ENCODE assay signal across 31 cellular contexts in genomic region chr7:108627476-108628051, GRCh38.
"Had no signal": no experiment of that assay in that cellular context is flagged by ENCODE, and none has a peak within 500 bp of the region (broad histone marks: within the 10 kb centered on the region; RNA-seq: fewer than 3 reads in every experiment).

No MANE protein-coding gene starts in this region.

- H3K27ac ChIP-seq: adrenal gland, body of pancreas, esophagus muscularis mucosa, foreskin keratinocyte, gastrocnemius medialis, heart right ventricle had no signal

- H3K36me3 ChIP-seq: adrenal gland, esophagus muscularis mucosa, gastrocnemius medialis, heart right ventricle had no signal

- H3K9me3 ChIP-seq: adrenal gland, body of pancreas, esophagus muscularis mucosa, gastrocnemius medialis, heart right ventricle, SK-N-SH had no signal

- H3K4me3 ChIP-seq: adrenal gland, body of pancreas, esophagus muscularis mucosa, gastrocnemius medialis, heart right ventricle had no signal

- H3K36me3 Mint-ChIP-seq: activated CD8-positive, alpha-beta memory T cell treated with anti-CD3 and anti-CD28 coated beads, Interleukin-2, amount 10 ng/mL, durations not matched to agents 7 days and 5 days; activated naive CD4-positive, alpha-beta T cell treated with anti-CD3 and anti-CD28 coated beads, Interleukin-2, amount 50 U/mL, for 24 hours; activated naive CD8-positive, alpha-beta T cell treated with anti-CD3 and anti-CD28 coated beads for 36 hours; T-cell had no signal

- H3K27me3 ChIP-seq: adrenal gland, body of pancreas, esophagus muscularis mucosa, foreskin keratinocyte, gastrocnemius medialis had no signal

- H3K4me1 ChIP-seq: adrenal gland, body of pancreas, foreskin keratinocyte, gastrocnemius medialis had no signal

- DNase-seq: activated CD4-positive, alpha-beta T cell treated with anti-CD3 and anti-CD28 coated beads, Interleukin-2, amount 10 ng/mL, durations not matched to agents 24 days and 14 days; activated CD4-positive, alpha-beta T cell treated with anti-CD3 and anti-CD28 coated beads, Interleukin-2, amount 50 U/mL, for 4 hours; activated CD4-positive, CD25-positive, alpha-beta regulatory T cell; activated CD4-positive, CD25-positive, alpha-beta regulatory T cell treated with anti-CD3 and anti-CD28 coated beads, Interleukin-2, amount 50 U/mL, for 72 hours; activated CD8-positive, alpha-beta memory T cell treated with anti-CD3 and anti-CD28 coated beads, Interleukin-2, amount 10 ng/mL, durations not matched to agents 7 days and 5 days; activated CD8-positive, alpha-beta memory T cell treated with anti-CD3 and anti-CD28 coated beads, Interleukin-2, amount 50 U/mL, for 4 hours; activated CD8-positive, alpha-beta T cell treated with anti-CD3 and anti-CD28 coated beads, Interleukin-2, amount 10 ng/mL, durations not matched to agents 7 days and 5 days; activated gamma-delta T cell; activated naive CD4-positive, alpha-beta T cell treated with Interleukin-2 at 50 U/mL for 16 hours; activated naive CD8-positive, alpha-beta T cell treated with anti-CD3 and anti-CD28 coated beads for 36 hours; activated naive CD8-positive, alpha-beta T cell treated with anti-CD3 and anti-CD28 coated beads, Interleukin-2, amount 50 U/mL, for 24 hours; adrenal gland; amygdala; aorta; body of pancreas; caudate nucleus; cortex of kidney; dermis blood vessel endothelial cell; effector CD4-positive, alpha-beta T cell; effector memory CD8-positive, alpha-beta T cell; erythroblast; foreskin keratinocyte; gastrocnemius medialis; heart right ventricle; SK-N-SH; SW 1271; T-cell; T1000 had no signal

- H3K4me1 Mint-ChIP-seq: activated CD4-positive, alpha-beta T cell treated with anti-CD3 and anti-CD28 coated beads, Interleukin-2, amount 10 ng/mL, durations not matched to agents 24 days and 14 days; activated CD8-positive, alpha-beta memory T cell treated with anti-CD3 and anti-CD28 coated beads, Interleukin-2, amount 10 ng/mL, durations not matched to agents 7 days and 5 days; activated naive CD4-positive, alpha-beta T cell treated with anti-CD3 and anti-CD28 coated beads, Interleukin-2, amount 50 U/mL, for 24 hours; activated naive CD8-positive, alpha-beta T cell treated with anti-CD3 and anti-CD28 coated beads for 36 hours; activated naive CD8-positive, alpha-beta T cell treated with anti-CD3 and anti-CD28 coated beads, Interleukin-2, amount 50 U/mL, for 24 hours; T-cell had no signal

- H3K9me3 Mint-ChIP-seq: activated CD4-positive, alpha-beta T cell treated with anti-CD3 and anti-CD28 coated beads, Interleukin-2, amount 10 ng/mL, durations not matched to agents 24 days and 14 days; activated naive CD4-positive, alpha-beta T cell treated with anti-CD3 and anti-CD28 coated beads, Interleukin-2, amount 50 U/mL, for 24 hours; activated naive CD8-positive, alpha-beta T cell treated with anti-CD3 and anti-CD28 coated beads for 36 hours; activated naive CD8-positive, alpha-beta T cell treated with anti-CD3 and anti-CD28 coated beads, Interleukin-2, amount 50 U/mL, for 24 hours; effector memory CD8-positive, alpha-beta T cell; T-cell; T-helper 1 cell treated with Interleukin-12 subunit alpha and Interleukin-12 subunit beta and Interleukin-4 antibody, amounts not matched to agents 30 μg/mL and 1 μg/mL, for 36 hours had no signal

- H3K9ac ChIP-seq: SK-N-SH had no signal

- H3K27ac Mint-ChIP-seq: activated CD4-positive, alpha-beta T cell treated with anti-CD3 and anti-CD28 coated beads, Interleukin-2, amount 10 ng/mL, durations not matched to agents 24 days and 14 days; activated CD8-positive, alpha-beta memory T cell treated with anti-CD3 and anti-CD28 coated beads, Interleukin-2, amount 10 ng/mL, durations not matched to agents 7 days and 5 days; activated CD8-positive, alpha-beta T cell treated with anti-CD3 and anti-CD28 coated beads, Interleukin-2, amount 10 ng/mL, durations not matched to agents 7 days and 5 days; activated naive CD4-positive, alpha-beta T cell treated with anti-CD3 and anti-CD28 coated beads, Interleukin-2, amount 50 U/mL, for 24 hours; activated naive CD8-positive, alpha-beta T cell treated with anti-CD3 and anti-CD28 coated beads for 36 hours; activated naive CD8-positive, alpha-beta T cell treated with anti-CD3 and anti-CD28 coated beads, Interleukin-2, amount 50 U/mL, for 24 hours; effector memory CD8-positive, alpha-beta T cell; T-cell; T-helper 1 cell treated with Interleukin-12 subunit alpha and Interleukin-12 subunit beta and Interleukin-4 antibody, amounts not matched to agents 30 μg/mL and 1 μg/mL, for 36 hours had no signal

- ATAC-seq: activated CD8-positive, alpha-beta memory T cell treated with anti-CD3 and anti-CD28 coated beads, Interleukin-2, amount 10 ng/mL, durations not matched to agents 7 days and 5 days; activated CD8-positive, alpha-beta T cell treated with anti-CD3 and anti-CD28 coated beads, Interleukin-2, amount 10 ng/mL, durations not matched to agents 7 days and 5 days; activated naive CD8-positive, alpha-beta T cell treated with anti-CD3 and anti-CD28 coated beads, Interleukin-2, amount 50 U/mL, for 24 hours; body of pancreas; effector memory CD8-positive, alpha-beta T cell; foreskin keratinocyte; gastrocnemius medialis; heart right ventricle; T-cell had no signal

- H3K4me3 Mint-ChIP-seq: activated CD4-positive, alpha-beta T cell treated with anti-CD3 and anti-CD28 coated beads, Interleukin-2, amount 10 ng/mL, durations not matched to agents 24 days and 14 days; activated CD8-positive, alpha-beta memory T cell treated with anti-CD3 and anti-CD28 coated beads, Interleukin-2, amount 10 ng/mL, durations not matched to agents 7 days and 5 days; activated CD8-positive, alpha-beta T cell treated with anti-CD3 and anti-CD28 coated beads, Interleukin-2, amount 10 ng/mL, durations not matched to agents 7 days and 5 days; activated naive CD4-positive, alpha-beta T cell treated with anti-CD3 and anti-CD28 coated beads, Interleukin-2, amount 50 U/mL, for 24 hours; activated naive CD8-positive, alpha-beta T cell treated with anti-CD3 and anti-CD28 coated beads for 36 hours; activated naive CD8-positive, alpha-beta T cell treated with anti-CD3 and anti-CD28 coated beads, Interleukin-2, amount 50 U/mL, for 24 hours; effector memory CD8-positive, alpha-beta T cell; T-cell; T-helper 1 cell treated with Interleukin-12 subunit alpha and Interleukin-12 subunit beta and Interleukin-4 antibody, amounts not matched to agents 30 μg/mL and 1 μg/mL, for 36 hours had no signal

- H3K4me2 ChIP-seq: SK-N-SH had no signal
